In genomic region chr17:17636456-17636855, GRCh38 we compare ENCODE assay signal across 30 cellular contexts.
"Had no signal": no experiment of that assay in that cellular context is flagged by ENCODE, and none has a peak within 500 bp of the region (broad histone marks: within the 10 kb centered on the region; RNA-seq: fewer than 3 reads in every experiment).

No MANE protein-coding gene starts in this region.

- H3K4me1 Mint-ChIP-seq: activated CD8-positive, alpha-beta memory T cell treated with anti-CD3 and anti-CD28 coated beads, Interleukin-2, amount 10 ng/mL, durations not matched to agents 7 days and 5 days; endodermal cell; stimulated activated memory B cell treated with anti-CD40 and anti-IgM and Interleukin-4, amounts not matched to agents 10 μg/mL and 1 μg/mL and 100 μg/mL, for 72 hours; stimulated activated naive CD8-positive, alpha-beta T cell treated with anti-CD3 and anti-CD28 coated beads, Interleukin-15, amount 100 ng/mL, for 72 hours had no signal

- DNase-seq: activated B cell treated with CpG ODN at 0.5 μM for 24 hours; activated CD4-positive, alpha-beta T cell treated with anti-CD3 and anti-CD28 coated beads, Interleukin-2, amount 50 U/mL, for 1 hour; activated CD8-positive, alpha-beta memory T cell treated with anti-CD3 and anti-CD28 coated beads, Interleukin-2, amount 10 ng/mL, durations not matched to agents 7 days and 5 days; activated CD8-positive, alpha-beta T cell treated with anti-CD3 and anti-CD28 coated beads, Interleukin-2, amount 10 ng/mL, durations not matched to agents 7 days and 5 days; activated naive CD4-positive, alpha-beta T cell; activated T-cell treated with anti-CD3 and anti-CD28 coated beads, Interleukin-2, amount 50 U/mL, for 72 hours; brain microvascular endothelial cell; cortex of kidney; endodermal cell; head of caudate nucleus; hippocampal formation; kidney glomerular epithelial cell; mesendoderm; natural killer cell; stimulated activated CD4-positive, alpha-beta T cell treated with anti-CD3 and anti-CD28 coated beads, Interleukin-1b, Interleukin-23, amount 100 ng/mL, for 48 hours; stimulated activated CD4-positive, alpha-beta T cell treated with anti-CD3 and anti-CD28 coated beads, Interleukin-4, amount 100 ng/mL, for 4 hours; stimulated activated CD8-positive, alpha-beta memory T cell treated with anti-CD3 and anti-CD28 coated beads, Interleukin-4, amount 100 ng/mL, for 48 hours; stimulated activated naive CD8-positive, alpha-beta T cell treated with anti-CD3 and anti-CD28 coated beads, Interleukin-15, amount 100 ng/mL, for 72 hours; substantia nigra; thyroid gland had no signal

- H3K27me3 Mint-ChIP-seq: activated CD8-positive, alpha-beta memory T cell treated with anti-CD3 and anti-CD28 coated beads, Interleukin-2, amount 10 ng/mL, durations not matched to agents 7 days and 5 days had no signal

- H3K27ac Mint-ChIP-seq: activated B cell treated with CpG ODN at 0.5 μM for 24 hours; activated CD8-positive, alpha-beta memory T cell treated with anti-CD3 and anti-CD28 coated beads, Interleukin-2, amount 10 ng/mL, durations not matched to agents 7 days and 5 days; activated CD8-positive, alpha-beta T cell treated with anti-CD3 and anti-CD28 coated beads, Interleukin-2, amount 10 ng/mL, durations not matched to agents 7 days and 5 days; activated naive CD4-positive, alpha-beta T cell treated with anti-CD3 and anti-CD28 coated beads, Interleukin-2, amount 50 U/mL, for 72 hours; activated T-cell treated with anti-CD3 and anti-CD28 coated beads, Interleukin-2, amount 50 U/mL, for 72 hours; endodermal cell; natural killer cell; stimulated activated memory B cell treated with anti-CD40 and anti-IgM and Interleukin-4, amounts not matched to agents 10 μg/mL and 1 μg/mL and 100 μg/mL, for 72 hours; stimulated activated naive CD8-positive, alpha-beta T cell treated with anti-CD3 and anti-CD28 coated beads, Interleukin-15, amount 100 ng/mL, for 72 hours had no signal

- H3K4me2 ChIP-seq: smooth muscle cell had no signal

- H3K9me3 ChIP-seq: lower lobe of right lung, prostate gland, right atrium auricular region, thyroid gland, upper lobe of left lung, vagina had no signal

- H3K9me3 Mint-ChIP-seq: activated naive CD4-positive, alpha-beta T cell treated with anti-CD3 and anti-CD28 coated beads, Interleukin-2, amount 50 U/mL, for 72 hours; natural killer cell; stimulated activated naive CD8-positive, alpha-beta T cell treated with anti-CD3 and anti-CD28 coated beads, Interleukin-15, amount 100 ng/mL, for 72 hours had no signal

- H3K27ac ChIP-seq: brain microvascular endothelial cell, lower lobe of right lung, prostate gland, right atrium auricular region, thyroid gland, upper lobe of left lung, vagina had no signal

- H3K4me1 ChIP-seq: prostate gland, vagina had no signal

- ATAC-seq: activated CD8-positive, alpha-beta memory T cell treated with anti-CD3 and anti-CD28 coated beads, Interleukin-2, amount 10 ng/mL, durations not matched to agents 7 days and 5 days; activated CD8-positive, alpha-beta T cell treated with anti-CD3 and anti-CD28 coated beads, Interleukin-2, amount 10 ng/mL, durations not matched to agents 7 days and 5 days; activated naive CD4-positive, alpha-beta T cell treated with anti-CD3 and anti-CD28 coated beads, Interleukin-2, amount 50 U/mL, for 72 hours; activated T-cell treated with anti-CD3 and anti-CD28 coated beads, Interleukin-2, amount 50 U/mL, for 72 hours; esophagus mucosa; left lobe of liver; natural killer cell; stimulated activated memory B cell treated with anti-CD40 and anti-IgM and Interleukin-4, amounts not matched to agents 10 μg/mL and 1 μg/mL and 100 μg/mL, for 72 hours; stimulated activated naive CD8-positive, alpha-beta T cell treated with anti-CD3 and anti-CD28 coated beads, Interleukin-15, amount 100 ng/mL, for 72 hours had no signal

- H3K4me3 Mint-ChIP-seq: activated B cell treated with CpG ODN at 0.5 μM for 24 hours; activated CD8-positive, alpha-beta memory T cell treated with anti-CD3 and anti-CD28 coated beads, Interleukin-2, amount 10 ng/mL, durations not matched to agents 7 days and 5 days; activated CD8-positive, alpha-beta T cell treated with anti-CD3 and anti-CD28 coated beads, Interleukin-2, amount 10 ng/mL, durations not matched to agents 7 days and 5 days; activated T-cell treated with anti-CD3 and anti-CD28 coated beads, Interleukin-2, amount 50 U/mL, for 72 hours; endodermal cell; natural killer cell; stimulated activated memory B cell treated with anti-CD40 and anti-IgM and Interleukin-4, amounts not matched to agents 10 μg/mL and 1 μg/mL and 100 μg/mL, for 72 hours; stimulated activated naive CD8-positive, alpha-beta T cell treated with anti-CD3 and anti-CD28 coated beads, Interleukin-15, amount 100 ng/mL, for 72 hours had no signal

- H3K36me3 Mint-ChIP-seq: activated CD8-positive, alpha-beta memory T cell treated with anti-CD3 and anti-CD28 coated beads, Interleukin-2, amount 10 ng/mL, durations not matched to agents 7 days and 5 days; activated naive CD4-positive, alpha-beta T cell treated with anti-CD3 and anti-CD28 coated beads, Interleukin-2, amount 50 U/mL, for 72 hours; natural killer cell had no signal

- H3K27me3 ChIP-seq: brain microvascular endothelial cell, right atrium auricular region, thyroid gland, upper lobe of left lung, vagina had no signal

- H3K4me3 ChIP-seq: lower lobe of right lung, prostate gland, right atrium auricular region, smooth muscle cell, thyroid gland, upper lobe of left lung, vagina had no signal

- H3K36me3 ChIP-seq: brain microvascular endothelial cell, lower lobe of right lung, prostate gland, right atrium auricular region, thyroid gland, upper lobe of left lung, vagina had no signal
